ENCODE assay signal across 8 cellular contexts in genomic region chr12:124036117-124037109, GRCh38.
DNase-seq lines count a peak whose midpoint lies in the region; ATAC-seq, FAIRE-seq and TF ChIP-seq lines count a peak whose summit lies in the region.

No MANE protein-coding gene starts in this region.

- no peak overlapping the region for H3K9ac ChIP-seq in endothelial cell of umbilical vein (replicated peaks; ENCODE audit: extremely low read depth, insufficient read depth, low read length)

- BruUV-seq in endothelial cell of umbilical vein (replicated peaks; lab: Mats Ljungman, UMichigan) = no TSS peak

- H4K20me1 ChIP-seq in endothelial cell of umbilical vein (replicated peaks; ENCODE audit: control insufficient read depth, extremely low read depth, insufficient read depth, low read length) = no peaks in the 10 kb centered on the region

- H3K27me3 ChIP-seq in endothelial cell of umbilical vein (ENCODE audit: control insufficient read depth in 2 of 2, insufficient read depth in 2 of 2, low read length in 2 of 2) (peaks cover 0 to 3% of the 10 kb centered on the region in 2 experiments), thyroid gland (no peaks in the 10 kb centered on the region)
- H3K27me3 ChIP-seq in naive thymus-derived CD4-positive, alpha-beta T cell (ENCODE audit: control insufficient read depth in 2 of 2, insufficient read depth in 2 of 2, low read length in 2 of 2) = no peaks in the 10 kb centered on the region

- WGBS in thyroid gland, 2 donors = 41 to 42% methylated on average over 16 of the region's 16 CpGs

- no peak for DNase-seq in Right ventricle myocardium superior
- no peak for DNase-seq in cardiac septum (ENCODE audit: low spot score)
- peak; percentile 43 for DNase-seq in NCI-H2107 treated with DMSO at 0.1 percent for 48 hours (lab: John Stamatoyannopoulos, UW; ENCODE audit: unreplicated experiment)
- DNase-seq in activated CD4-positive, alpha-beta T cell treated with anti-CD3 and anti-CD28 coated beads, Interleukin-2, amount 50 U/mL, for 24 hours (ENCODE audit: low read depth in 1 of 2, low spot score in 1 of 2) = peak; percentile 5 to 32
- DNase-seq in endothelial cell of umbilical vein (ENCODE audit: low read depth, low spot score) = peak; percentile 60
- peak in 7 of 9 donors; percentile 14 to 57 (median 37) for DNase-seq in naive thymus-derived CD4-positive, alpha-beta T cell
- peak; percentile 36 to 50 for DNase-seq in thyroid gland

- H3K27ac ChIP-seq in endothelial cell of umbilical vein (ENCODE audit: insufficient read depth, low read depth, low read length) (no peak overlapping the region), thyroid gland (no peak overlapping the region)
- no peak overlapping the region for H3K27ac ChIP-seq in naive thymus-derived CD4-positive, alpha-beta T cell (ENCODE audit: low read depth, low read length)

- no peak overlapping the region for H3K27ac Mint-ChIP-seq in naive thymus-derived CD4-positive, alpha-beta T cell

- no peak overlapping the region for H3K4me2 ChIP-seq in endothelial cell of umbilical vein (ENCODE audit: insufficient read depth, low read length)

- no peaks in the 10 kb centered on the region for H3K9me3 ChIP-seq in endothelial cell of umbilical vein (replicated peaks; ENCODE audit: control insufficient read depth, insufficient read depth, low read length)
- no peaks in the 10 kb centered on the region for H3K9me3 ChIP-seq in naive thymus-derived CD4-positive, alpha-beta T cell (ENCODE audit: control insufficient read depth in 2 of 3, low read length in 3 of 3)
- no peaks in the 10 kb centered on the region for H3K9me3 ChIP-seq in thyroid gland

- H3K4me3 ChIP-seq in endothelial cell of umbilical vein (replicated peaks in 1 of 3; ENCODE audit: insufficient read depth in 1 of 3, low read depth in 1 of 3, low read length in 3 of 3) = no peak overlapping the region
- no peak overlapping the region for H3K4me3 ChIP-seq in naive thymus-derived CD4-positive, alpha-beta T cell (ENCODE audit: low read length)
- H3K4me3 ChIP-seq in thyroid gland (replicated peaks in 1 of 3) = no peak overlapping the region

- peak; percentile 61 for ATAC-seq in Right ventricle myocardium superior (ENCODE audit: poor library complexity)
- peak; percentile 72 for ATAC-seq in naive thymus-derived CD4-positive, alpha-beta T cell
- ATAC-seq in HG03159 (IDR thresholded peaks at IDR 0.05; ENCODE audit: unreplicated experiment) = no peak

- no peaks in the 10 kb centered on the region for H3K4me1 Mint-ChIP-seq in naive thymus-derived CD4-positive, alpha-beta T cell

- FAIRE-seq in endothelial cell of umbilical vein (lab: Jason Lieb, UNC) = peak; percentile 77

- H3K4me3 Mint-ChIP-seq in naive thymus-derived CD4-positive, alpha-beta T cell = no peak overlapping the region

- TF ChIP-seq CTCF in endothelial cell of umbilical vein (IDR thresholded peaks at IDR 0.05; ENCODE audit: extremely low read depth in 1 of 2, insufficient read depth in 1 of 2, low read depth in 1 of 2, low read length in 2 of 2) = peak; percentile 75 to 81
- peak; percentile 82 to 95 (median 89) for TF ChIP-seq CTCF in thyroid gland (IDR thresholded peaks at IDR 0.05)

- no peaks in the 10 kb centered on the region for H3K9me3 Mint-ChIP-seq in naive thymus-derived CD4-positive, alpha-beta T cell

- peaks cover 6% of the 10 kb centered on the region for H3K4me1 ChIP-seq in endothelial cell of umbilical vein (ENCODE audit: control insufficient read depth, extremely low read depth, insufficient read depth, low read length)
- H3K4me1 ChIP-seq in naive thymus-derived CD4-positive, alpha-beta T cell (ENCODE audit: control insufficient read depth in 2 of 2, insufficient read depth in 2 of 2, low read length in 2 of 2) = no peaks in the 10 kb centered on the region
- peaks cover 0 to 6% of the 10 kb centered on the region in 2 donors for H3K4me1 ChIP-seq in thyroid gland

- H2AFZ ChIP-seq in endothelial cell of umbilical vein (ENCODE audit: low read depth, low read length) = no peak overlapping the region

- H3K27me3 Mint-ChIP-seq in naive thymus-derived CD4-positive, alpha-beta T cell = peaks cover 8 to 10% (median 9%) of the 10 kb centered on the region in 5 donors

- CTCF ChIA-PET in endothelial cell of umbilical vein (lab: Charles Lee) = interaction anchor here (0.6 to 7.5 kb wide), 25 partner anchors 11 to 871 kb away, joined by 3 to 85 read pairs (median 4); no protein-coding TSS in a partner anchor
- CTCF ChIA-PET in naive thymus-derived CD4-positive, alpha-beta T cell (lab: Charles Lee) = interaction anchor here (0.5 to 3.8 kb wide), 11 partner anchors 9 to 738 kb away, joined by 3 to 25 read pairs (median 4); no protein-coding TSS in a partner anchor

- intact Hi-C loops in Right ventricle myocardium superior (cut with DNase I) = loop anchor here (2.0 to 10.0 kb wide), 3 partner anchors 286 to 848 kb away; no protein-coding TSS in a partner anchor
- intact Hi-C loops in cardiac septum (cut with DNase I) = loop anchor here (1.0 to 10.0 kb wide), 5 partner anchors 286 to 868 kb away; no protein-coding TSS in a partner anchor
- intact Hi-C loops in endothelial cell of umbilical vein (cut with micrococcal nuclease) = loop anchor here (1.0 to 5.0 kb wide), 3 partner anchors 285 to 871 kb away; no protein-coding TSS in a partner anchor
- intact Hi-C loops in naive thymus-derived CD4-positive, alpha-beta T cell (cut with micrococcal nuclease) = loop anchor here (1.0 to 5.0 kb wide), 8 partner anchors 285 to 870 kb away; no protein-coding TSS in a partner anchor
- intact Hi-C loops in thyroid gland (cut with DNase I) = loop anchor here (2.0 to 5.0 kb wide), 2 partner anchors 281 to 736 kb away; no protein-coding TSS in a partner anchor

- no peaks in the 10 kb centered on the region for H3K36me3 ChIP-seq in endothelial cell of umbilical vein (ENCODE audit: control insufficient read depth in 2 of 2, extremely low read depth in 1 of 2, insufficient read depth in 2 of 2, low read length in 2 of 2)
- no peaks in the 10 kb centered on the region for H3K36me3 ChIP-seq in naive thymus-derived CD4-positive, alpha-beta T cell (ENCODE audit: control insufficient read depth in 2 of 3, insufficient read depth in 3 of 3, low read length in 3 of 3)
- H3K36me3 ChIP-seq in thyroid gland = no peaks in the 10 kb centered on the region

- no peaks in the 10 kb centered on the region for H3K9me1 ChIP-seq in endothelial cell of umbilical vein (replicated peaks; ENCODE audit: control insufficient read depth, extremely low read depth, insufficient read depth, low read length)

- POLR2A ChIA-PET in endothelial cell of umbilical vein (lab: Charles Lee) = no interaction called here
- POLR2A ChIA-PET in naive thymus-derived CD4-positive, alpha-beta T cell (lab: Charles Lee) = no interaction called here

- no peaks in the 10 kb centered on the region for H3K79me2 ChIP-seq in endothelial cell of umbilical vein (ENCODE audit: control insufficient read depth, insufficient read depth, low read length)

- dilution Hi-C loops in endothelial cell of umbilical vein (cut with MboI; ENCODE audit: extremely low pct_ligation_motif_present, low sequenced_read_pairs) = no loop called here

- H3K36me3 Mint-ChIP-seq in naive thymus-derived CD4-positive, alpha-beta T cell = no peaks in the 10 kb centered on the region

- no peak for TF ChIP-seq POLR2A in endothelial cell of umbilical vein (IDR thresholded peaks at IDR 0.05; ENCODE audit: low read depth, low read length)
- no peak for TF ChIP-seq POLR2A in thyroid gland (IDR thresholded peaks at IDR 0.05)

TF ChIP-seq in endothelial cell of umbilical vein, 7 proteins besides CTCF, POLR2A, EP300 and RAD21:
- TF ChIP-seq MAX (IDR thresholded peaks at IDR 0.05; ENCODE audit: insufficient read depth, insufficient read length) (no peak), JUN (IDR thresholded peaks at IDR 0.05; ENCODE audit: borderline replicate concordance, insufficient read depth, insufficient read length, low read depth) (no peak), EZH2 (IDR thresholded peaks at IDR 0.05; ENCODE audit: borderline replicate concordance, low read depth, low read length, severe bottlenecking) (no peak), FOS (IDR thresholded peaks at IDR 0.05; ENCODE audit: borderline replicate concordance, insufficient read depth, low read length) (no peak)
TF ChIP-seq in endothelial cell of umbilical vein: peak in this region for 0.

Comparison
In these comparisons a context has a peak if more than half of its experiments do, and no peak if none do; other contexts are left out.
1. DNase-seq: peak in NCI-H2107 treated with DMSO at 0.1 percent for 48 hours (single experiment), activated CD4-positive, alpha-beta T cell treated with anti-CD3 and anti-CD28 coated beads, Interleukin-2, amount 50 U/mL, for 24 hours (2 of 2), endothelial cell of umbilical vein (single experiment), naive thymus-derived CD4-positive, alpha-beta T cell (7 of 9) and thyroid gland (2 of 2); none in Right ventricle myocardium superior (single experiment) and cardiac septum (single experiment).